Comparison of ENCODE assay signal across 8 cellular contexts in genomic region chr1:225746361-225747179, GRCh38. TPM values are rescaled to one million over a fixed set of nuclear protein-coding genes. Genes with fewer than 3 reads are reported as not detected.
DNase-seq lines count a peak whose midpoint lies in the region; ATAC-seq lines count a peak whose summit lies in the region.

No MANE protein-coding gene starts in this region.

- no peak overlapping the region for H3K27ac ChIP-seq in substantia nigra (ENCODE audit: low read depth, low read length, poor library complexity, severe bottlenecking)

- H3K9me3 Mint-ChIP-seq in activated T-helper 2 cell treated with anti-CD3 and anti-CD28 coated beads, Interferon-gamma antibody, Interleukin-2, Interleukin-4, amounts not matched to agents 10 μg/mL and 5 μg/mL and 100 μg/mL, durations not matched to agents 14 hours and 24 hours and 36 hours: no peaks in the 10 kb centered on the region
- H3K9me3 Mint-ChIP-seq in activated naive CD8-positive, alpha-beta T cell treated with anti-CD3 and anti-CD28 coated beads for 36 hours: no peaks in the 10 kb centered on the region

- H3K4me1 Mint-ChIP-seq in activated T-helper 2 cell treated with anti-CD3 and anti-CD28 coated beads, Interferon-gamma antibody, Interleukin-2, Interleukin-4, amounts not matched to agents 10 μg/mL and 5 μg/mL and 100 μg/mL, durations not matched to agents 14 hours and 24 hours and 36 hours (ENCODE audit: low read depth): no peaks in the 10 kb centered on the region
- no peaks in the 10 kb centered on the region for H3K4me1 Mint-ChIP-seq in activated naive CD8-positive, alpha-beta T cell treated with anti-CD3 and anti-CD28 coated beads for 36 hours

- ATAC-seq in left colon (peak; percentile 98), HG02938 (IDR thresholded peaks at IDR 0.05; ENCODE audit: unreplicated experiment) (no peak)

- no peak overlapping the region for H3K4me3 Mint-ChIP-seq in activated T-helper 2 cell treated with anti-CD3 and anti-CD28 coated beads, Interferon-gamma antibody, Interleukin-2, Interleukin-4, amounts not matched to agents 10 μg/mL and 5 μg/mL and 100 μg/mL, durations not matched to agents 14 hours and 24 hours and 36 hours (ENCODE audit: low read depth)
- no peak overlapping the region for H3K4me3 Mint-ChIP-seq in activated naive CD8-positive, alpha-beta T cell treated with anti-CD3 and anti-CD28 coated beads for 36 hours

- peak; percentile 84 for DNase-seq in EL
- DNase-seq in NCI-H2107 (lab: John Stamatoyannopoulos, UW): peak; percentile 65
- DNase-seq in cerebellar cortex (ENCODE audit: low spot score): peak; percentile 39
- DNase-seq in left colon: peak; percentile 61 to 75
- DNase-seq in substantia nigra (lab: John Stamatoyannopoulos, UW): peak in 32 of 49 donors; percentile 5 to 65 (median 28)
- DNase-seq in activated T-helper 2 cell treated with anti-CD3 and anti-CD28 coated beads, Interferon-gamma antibody, Interleukin-2, Interleukin-4, amounts not matched to agents 10 μg/mL and 5 μg/mL and 100 μg/mL, durations not matched to agents 14 hours and 24 hours and 36 hours (ENCODE audit: low spot score): no peak
- no peak for DNase-seq in activated naive CD8-positive, alpha-beta T cell treated with anti-CD3 and anti-CD28 coated beads for 36 hours

- intact Hi-C loops in left colon (cut with DNase I, micrococcal nuclease): no loop called here
- intact Hi-C loops in activated T-helper 2 cell treated with anti-CD3 and anti-CD28 coated beads, Interferon-gamma antibody, Interleukin-2, Interleukin-4, amounts not matched to agents 10 μg/mL and 5 μg/mL and 100 μg/mL, durations not matched to agents 14 hours and 24 hours and 36 hours (cut with micrococcal nuclease): no loop called here

- H3K36me3 Mint-ChIP-seq in activated T-helper 2 cell treated with anti-CD3 and anti-CD28 coated beads, Interferon-gamma antibody, Interleukin-2, Interleukin-4, amounts not matched to agents 10 μg/mL and 5 μg/mL and 100 μg/mL, durations not matched to agents 14 hours and 24 hours and 36 hours (ENCODE audit: low read depth): no peaks in the 10 kb centered on the region
- H3K36me3 Mint-ChIP-seq in activated naive CD8-positive, alpha-beta T cell treated with anti-CD3 and anti-CD28 coated beads for 36 hours: no peaks in the 10 kb centered on the region

- no peak overlapping the region for H3K27ac Mint-ChIP-seq in activated T-helper 2 cell treated with anti-CD3 and anti-CD28 coated beads, Interferon-gamma antibody, Interleukin-2, Interleukin-4, amounts not matched to agents 10 μg/mL and 5 μg/mL and 100 μg/mL, durations not matched to agents 14 hours and 24 hours and 36 hours
- H3K27ac Mint-ChIP-seq in activated naive CD8-positive, alpha-beta T cell treated with anti-CD3 and anti-CD28 coated beads for 36 hours: no peak overlapping the region

- no peaks in the 10 kb centered on the region for H3K27me3 Mint-ChIP-seq in activated T-helper 2 cell treated with anti-CD3 and anti-CD28 coated beads, Interferon-gamma antibody, Interleukin-2, Interleukin-4, amounts not matched to agents 10 μg/mL and 5 μg/mL and 100 μg/mL, durations not matched to agents 14 hours and 24 hours and 36 hours (ENCODE audit: low read depth)
- no peaks in the 10 kb centered on the region for H3K27me3 Mint-ChIP-seq in activated naive CD8-positive, alpha-beta T cell treated with anti-CD3 and anti-CD28 coated beads for 36 hours

RNA-seq across cellular contexts. Expression of gene SRP9, which starts 31.1 kb away (rescaled TPM):
- 100 to 1,000 TPM; 186 to 202 TPM for total RNA-seq in left colon
- total RNA-seq in activated T-helper 2 cell treated with anti-CD3 and anti-CD28 coated beads, Interferon-gamma antibody, Interleukin-2, Interleukin-4, amounts not matched to agents 10 μg/mL and 5 μg/mL and 100 μg/mL, durations not matched to agents 14 hours and 24 hours and 36 hours: 255 and 270 TPM in 2 replicates
- 100 to 1,000 TPM; 335 to 350 TPM for total RNA-seq in activated naive CD8-positive, alpha-beta T cell treated with anti-CD3 and anti-CD28 coated beads for 36 hours

Comparison
In these comparisons a context has a peak if more than half of its experiments do, and no peak if none do; other contexts are left out.
1. DNase-seq: peak in EL (single experiment), NCI-H2107 (single experiment), cerebellar cortex (single experiment), left colon (2 of 2) and substantia nigra (32 of 49); none in activated T-helper 2 cell treated with anti-CD3 and anti-CD28 coated beads, Interferon-gamma antibody, Interleukin-2, Interleukin-4, amounts not matched to agents 10 μg/mL and 5 μg/mL and 100 μg/mL, durations not matched to agents 14 hours and 24 hours and 36 hours (single experiment) and activated naive CD8-positive, alpha-beta T cell treated with anti-CD3 and anti-CD28 coated beads for 36 hours (single experiment).